2 cellular contexts compared by ENCODE assay signal in genomic region chr7:100679927-100680588, GRCh38.
TF ChIP-seq lines count a peak whose summit lies in the region.

No MANE protein-coding gene starts in this region.

TF ChIP-seq in SK-N-SH, 30 proteins besides CTCF, POLR2A, EP300 and RAD21:
- TF ChIP-seq PBX3 (IDR thresholded peaks at IDR 0.05) (no peak), GABPA (IDR thresholded peaks at IDR 0.05; ENCODE audit: low read depth) (0 out of 2 replicates have a peak, but pooled peaks have one; percentile 12)

TF ChIP-seq in SK-N-SH treated with all-trans-retinoic acid at 6 μM for 48 hours, 23 proteins besides CTCF, POLR2A, EP300 and RAD21:
- TF ChIP-seq ZNF70 (CRISPR knock-in tag; IDR thresholded peaks at IDR 0.05) = no peak
- no peak for TF ChIP-seq OSR1 (CRISPR knock-in tag; IDR thresholded peaks at IDR 0.05)
- TF ChIP-seq TOX (CRISPR knock-in tag; IDR thresholded peaks at IDR 0.05; ENCODE audit: borderline replicate concordance) = no peak
- TF ChIP-seq ZNF565 (CRISPR knock-in tag; conservative IDR thresholded peaks at IDR 0.05; ENCODE audit: low read depth) = no peak
- TF ChIP-seq BACH2 (CRISPR knock-in tag; IDR thresholded peaks at IDR 0.05; ENCODE audit: borderline replicate concordance) = no peak
- TF ChIP-seq POU6F1 (CRISPR knock-in tag; IDR thresholded peaks at IDR 0.05; ENCODE audit: borderline replicate concordance, low read depth) = no peak
- no peak for TF ChIP-seq TCF4 (CRISPR knock-in tag; IDR thresholded peaks at IDR 0.05; ENCODE audit: borderline replicate concordance)
- TF ChIP-seq ESRRG (CRISPR knock-in tag; IDR thresholded peaks at IDR 0.05) = no peak
- no peak for TF ChIP-seq PATZ1 (CRISPR knock-in tag; IDR thresholded peaks at IDR 0.05; ENCODE audit: borderline replicate concordance)
- no peak for TF ChIP-seq TSHZ2 (CRISPR knock-in tag; IDR thresholded peaks at IDR 0.05)
- no peak for TF ChIP-seq ZNF8 (CRISPR knock-in tag; IDR thresholded peaks at IDR 0.05)
- TF ChIP-seq ISL1 (CRISPR knock-in tag; IDR thresholded peaks at IDR 0.05) = no peak
- no peak for TF ChIP-seq GLIS3 (CRISPR knock-in tag; IDR thresholded peaks at IDR 0.05)
- TF ChIP-seq ARNTL (CRISPR knock-in tag; IDR thresholded peaks at IDR 0.05; ENCODE audit: borderline replicate concordance, low read depth) = no peak
- TF ChIP-seq SNAI2 (CRISPR knock-in tag; IDR thresholded peaks at IDR 0.05) = no peak
- TF ChIP-seq CSRNP3 (CRISPR knock-in tag; IDR thresholded peaks at IDR 0.05) = no peak
- TF ChIP-seq RARB (CRISPR knock-in tag; IDR thresholded peaks at IDR 0.05) = no peak
- TF ChIP-seq ZC3H10 (CRISPR knock-in tag; IDR thresholded peaks at IDR 0.05) = no peak
- no peak for TF ChIP-seq ZFP3 (CRISPR knock-in tag; IDR thresholded peaks at IDR 0.05)
- TF ChIP-seq CREB5 (CRISPR knock-in tag; IDR thresholded peaks at IDR 0.05; ENCODE audit: low read depth) = no peak
